Comparison of ENCODE assay signal across 8 cellular contexts in the genomic region with DNA sequence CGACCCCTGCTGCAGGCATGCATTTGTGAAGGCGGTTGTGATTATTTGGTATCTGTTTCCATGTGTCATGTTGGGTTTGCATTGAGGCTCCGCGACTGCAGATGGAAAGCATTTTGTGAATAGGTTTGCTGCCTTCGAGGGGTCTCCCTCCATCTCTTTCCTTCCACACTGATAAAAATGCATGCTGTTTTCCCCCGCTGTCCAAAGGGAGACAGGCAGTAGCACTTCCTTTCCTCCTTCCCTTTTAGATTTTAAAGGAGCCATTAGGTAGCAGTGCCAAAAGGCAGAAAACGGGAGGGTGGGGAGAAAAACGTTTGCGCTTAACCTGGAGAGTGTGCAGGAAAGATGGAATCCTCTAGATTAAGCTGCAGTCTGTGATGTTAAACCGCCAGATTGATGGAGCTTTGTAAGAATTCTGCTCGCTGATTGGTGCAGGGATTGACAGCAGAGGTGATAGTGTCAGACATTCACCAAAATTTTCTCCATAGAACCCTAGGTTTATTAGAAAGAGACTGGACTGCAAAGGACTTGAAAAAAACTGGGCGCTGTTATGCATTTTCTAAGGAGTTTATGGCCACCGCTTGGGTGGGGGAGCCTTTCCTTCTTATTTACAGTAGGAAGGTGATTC. TPM values are rescaled to one million over a fixed set of nuclear protein-coding genes. Genes with fewer than 3 reads are reported as not detected.
A peak's percentile ranks its signal among the peaks of the same experiment; 100 is the strongest.
DNase-seq lines count a peak whose midpoint lies in the region; ATAC-seq and TF ChIP-seq lines count a peak whose summit lies in the region.

No MANE protein-coding gene starts in this region.

- CTCF ChIA-PET in CD8-positive, alpha-beta memory T cell (lab: Charles Lee), result interaction anchor here (0.8 to 3.9 kb wide), 6 partner anchors 12 to 103 kb away, joined by 3 to 60 read pairs (median 8); no protein-coding TSS in a partner anchor

- no peaks in the 10 kb centered on the region for H3K9me3 ChIP-seq in CD8-positive, alpha-beta memory T cell (ENCODE audit: low read length)
- no peaks in the 10 kb centered on the region for H3K9me3 ChIP-seq in Karpas-422 (ENCODE audit: low read length)
- H3K9me3 ChIP-seq in neutrophil, result no peaks in the 10 kb centered on the region

- H3K27me3 Mint-ChIP-seq in CD8-positive, alpha-beta memory T cell, result peaks cover 0 to 4% of the 10 kb centered on the region in 2 donors

- H3K9ac ChIP-seq in Karpas-422 (ENCODE audit: low read length), result peak overlapping the region; percentile 93

- H3K4me1 ChIP-seq in CD8-positive, alpha-beta memory T cell (ENCODE audit: insufficient read depth, low read length), result peaks cover 50% of the 10 kb centered on the region
- peaks cover 80% of the 10 kb centered on the region for H3K4me1 ChIP-seq in Karpas-422 (ENCODE audit: low read length)
- peaks cover 51 to 70% of the 10 kb centered on the region in 2 experiments for H3K4me1 ChIP-seq in neutrophil (ENCODE audit: control insufficient read depth in 1 of 2, insufficient read depth in 1 of 2, low read depth in 1 of 2, low read length in 1 of 2)

- peaks cover 0 to 2% (median 0%) of the 10 kb centered on the region in 5 donors for H3K9me3 Mint-ChIP-seq in CD8-positive, alpha-beta memory T cell

- H3K27ac ChIP-seq in CD8-positive, alpha-beta memory T cell (ENCODE audit: low read depth, low read length), result peak overlapping the region; percentile 98
- H3K27ac ChIP-seq in Karpas-422 (ENCODE audit: low read length), result peak overlapping the region; percentile 93
- H3K27ac ChIP-seq in VCaP, result peak overlapping the region; percentile 75
- peak overlapping the region; percentile 83 for H3K27ac ChIP-seq in neutrophil

- H3K79me2 ChIP-seq in Karpas-422 (ENCODE audit: low read length), result peaks cover 57% of the 10 kb centered on the region

- H3K27me3 ChIP-seq in CD8-positive, alpha-beta memory T cell (ENCODE audit: insufficient read depth, low read length, poor library complexity, severe bottlenecking), result no peaks in the 10 kb centered on the region
- no peaks in the 10 kb centered on the region for H3K27me3 ChIP-seq in Karpas-422 (ENCODE audit: low read length)
- H3K27me3 ChIP-seq in neutrophil, result no peaks in the 10 kb centered on the region

- peak overlapping the region; percentile 93 to 99 (median 97) for H3K4me3 Mint-ChIP-seq in CD8-positive, alpha-beta memory T cell

- POLR2A ChIA-PET in CD8-positive, alpha-beta memory T cell (lab: Charles Lee), result interaction anchor here (0.6 to 3.5 kb wide), 5 partner anchors 11 to 303 kb away, joined by 3 to 52 read pairs (median 3); a partner anchor contains a TSS

- H3K9me2 ChIP-seq in Karpas-422 (replicated peaks; ENCODE audit: insufficient read depth, low read length), result no peaks in the 10 kb centered on the region

- H4K20me1 ChIP-seq in Karpas-422 (ENCODE audit: insufficient read depth, low read depth, low read length), result peaks cover 41% of the 10 kb centered on the region; the same call in 1 of the 2 replicates

- H3K36me3 Mint-ChIP-seq in CD8-positive, alpha-beta memory T cell, result peaks cover 0 to 16% (median 0%) of the 10 kb centered on the region in 3 donors

- no peak for TF ChIP-seq CTCF in VCaP (conservative IDR thresholded peaks at IDR 0.05)
- TF ChIP-seq CTCF in fibroblast of pulmonary artery (IDR thresholded peaks at IDR 0.05; ENCODE audit: low read length, missing control alignments), result no peak
- no peak for TF ChIP-seq CTCF in neutrophil (IDR thresholded peaks at IDR 0.05)

- peak overlapping the region; percentile 98 for H3K4me3 ChIP-seq in CD8-positive, alpha-beta memory T cell (ENCODE audit: low read length)
- H3K4me3 ChIP-seq in Karpas-422 (ENCODE audit: low read length) (peak overlapping the region; percentile 86), fibroblast of pulmonary artery (replicated peaks; ENCODE audit: low read depth, low read length) (peak overlapping the region; percentile 94), neutrophil (ENCODE audit: low read depth in 1 of 2, low read length in 1 of 2) (peak overlapping the region; percentile 85 to 92)

- peak in 3 of 5 donors; percentile 35 to 46 (median 44) for DNase-seq in CD8-positive, alpha-beta memory T cell
- DNase-seq in Karpas-422 (peak; percentile 80), fibroblast of pulmonary artery (ENCODE audit: low read depth) (no peak), COLO668 (lab: John Stamatoyannopoulos, UW; ENCODE audit: unreplicated experiment) (no peak)

- no peak for ATAC-seq in GM18517 (IDR thresholded peaks at IDR 0.05; ENCODE audit: unreplicated experiment)
- ATAC-seq in HG02885 (IDR thresholded peaks at IDR 0.05; ENCODE audit: poor library complexity, unreplicated experiment), result no peak

- peaks cover 57 to 77% (median 63%) of the 10 kb centered on the region in 3 donors for H3K4me1 Mint-ChIP-seq in CD8-positive, alpha-beta memory T cell

- no peak overlapping the region for H2AFZ ChIP-seq in Karpas-422 (ENCODE audit: low read length)

- H3K27ac Mint-ChIP-seq in CD8-positive, alpha-beta memory T cell, result peak overlapping the region; percentile 94 to 99 (median 97)

- peak overlapping the region; percentile 93 for H3K4me2 ChIP-seq in Karpas-422 (ENCODE audit: low read depth, low read length, poor library complexity, severe bottlenecking)

- no peaks in the 10 kb centered on the region for H3K36me3 ChIP-seq in CD8-positive, alpha-beta memory T cell (ENCODE audit: insufficient read depth, low read length)
- H3K36me3 ChIP-seq in Karpas-422 (ENCODE audit: insufficient read depth, low read length) (peaks cover 23% of the 10 kb centered on the region), neutrophil (no peaks in the 10 kb centered on the region)

RNA-seq across cellular contexts. Expression of a gene that starts 0.7 kb away (rescaled TPM):
- 10 to 100 TPM; 38.5 to 38.6 TPM for total RNA-seq in CD8-positive, alpha-beta memory T cell
- 80.4 TPM for polyA plus RNA-seq in CD8-positive, alpha-beta memory T cell
- total RNA-seq in Karpas-422 (2014; rRNA removed; shearing (Covaris generic); ENCODE audit: low replicate concordance), result 200 and 267 TPM in 2 replicates

Comparison
In these comparisons a context has a peak if more than half of its experiments do, and no peak if none do; other contexts are left out.
1. DNase-seq: peak in CD8-positive, alpha-beta memory T cell (3 of 5) and Karpas-422 (single experiment); none in fibroblast of pulmonary artery (single experiment) and COLO668 (single experiment).
2. Peak in every context shown above with its lines, with median percentiles within 50 percentile points of each other: H3K27ac ChIP-seq and H3K4me3 ChIP-seq.